23 cellular contexts compared by ENCODE assay signal in genomic region chr4:8707045-8707781, GRCh38.
A peak's percentile ranks its signal among the peaks of the same experiment; 100 is the strongest.
DNase-seq lines count a peak whose midpoint lies in the region; ATAC-seq, FAIRE-seq and TF ChIP-seq lines count a peak whose summit lies in the region.
"Had no signal": no experiment of that assay in that cellular context is flagged by ENCODE, and none has a peak within 500 bp of the region (broad histone marks: within the 10 kb centered on the region; RNA-seq: fewer than 3 reads in every experiment).

No MANE protein-coding gene starts in this region.

- POLR2A ChIA-PET in HepG2 (lab: Yijun Ruan, JAX), result no interaction called here
- POLR2A ChIA-PET in WTC11 (lab: Charles Lee), result no interaction called here

- no peaks in the 10 kb centered on the region for H3K79me2 ChIP-seq in HepG2 (ENCODE audit: insufficient read depth, low read length)

- peaks cover 9% of the 10 kb centered on the region for H3K4me1 Mint-ChIP-seq in WTC11
- H3K4me1 Mint-ChIP-seq in nephron progenitor cell, result peaks cover 70% of the 10 kb centered on the region
- H3K4me1 Mint-ChIP-seq: activated CD4-positive, alpha-beta T cell treated with anti-CD3 and anti-CD28 coated beads, Interleukin-2, amount 10 ng/mL, durations not matched to agents 7 days and 5 days; activated naive CD8-positive, alpha-beta T cell treated with anti-CD3 and anti-CD28 coated beads for 36 hours; naive thymus-derived CD4-positive, alpha-beta T cell had no signal

- no peak for ATAC-seq in right lobe of liver
- ATAC-seq in HepG2, result no peak
- ATAC-seq in WTC11, result no peak
- no peak for ATAC-seq in GM21619 (IDR thresholded peaks at IDR 0.05; ENCODE audit: unreplicated experiment)
- ATAC-seq: CD8-positive, alpha-beta T cell; naive thymus-derived CD4-positive, alpha-beta T cell; SK-N-SH treated with all-trans-retinoic acid at 6 μM for 48 hours had no signal

- no peak overlapping the region for H3K4me3 ChIP-seq in right lobe of liver
- H3K4me3 ChIP-seq in HepG2 (replicated peaks in 1 of 3; ENCODE audit: insufficient read depth in 1 of 3, low read depth in 2 of 3, low read length in 3 of 3), result no peak overlapping the region
- H3K4me3 ChIP-seq: ascending aorta, GM23248, MG63, thoracic aorta had no signal

- intact Hi-C loops in right lobe of liver (cut with DNase I), result no loop called here
- intact Hi-C loops in HepG2 (cut with micrococcal nuclease; ENCODE audit: unreplicated experiment), result no loop called here

- H3K4me1 ChIP-seq in right lobe of liver (no peaks in the 10 kb centered on the region), HepG2 (ENCODE audit: insufficient read depth, low read length) (no peaks in the 10 kb centered on the region)
- H3K4me1 ChIP-seq: ascending aorta had no signal

- peak in 2 of 3 donors; percentile 6 to 18 for DNase-seq in right lobe of liver
- DNase-seq in HepG2 (ENCODE audit: low spot score), result no peak
- peak; percentile 10 for DNase-seq in WTC11 (ENCODE audit: low spot score)
- peak; percentile 63 for DNase-seq in nephron progenitor cell
- DNase-seq in NCI-H146 (lab: John Stamatoyannopoulos, UW), result no peak
- no peak for DNase-seq in NCI-H187 treated with DMSO at 0.1 percent for 48 hours (lab: John Stamatoyannopoulos, UW)
- DNase-seq: activated CD4-positive, alpha-beta T cell treated with anti-CD3 and anti-CD28 coated beads, Interleukin-2, amount 10 ng/mL, durations not matched to agents 7 days and 5 days; activated naive CD8-positive, alpha-beta T cell treated with anti-CD3 and anti-CD28 coated beads for 36 hours; caudate nucleus; CD8-positive, alpha-beta T cell; dermis blood vessel endothelial cell; GM23248; MG63; naive thymus-derived CD4-positive, alpha-beta T cell; NCI-H524 treated with DMSO at 0.1 percent for 48 hours; stimulated activated CD4-positive, alpha-beta T cell treated with anti-CD3 and anti-CD28 coated beads, Interleukin-12 subunit alpha, Interleukin-12 subunit beta, amount 100 ng/mL, for 4 hours; stimulated activated CD4-positive, alpha-beta T cell treated with anti-CD3 and anti-CD28 coated beads, Interleukin-4, amount 100 ng/mL, for 24 hours; stimulated activated naive CD4-positive, alpha-beta T cell had no signal

- H3K27me3 ChIP-seq in right lobe of liver, result no peaks in the 10 kb centered on the region
- H3K27me3 ChIP-seq in HepG2 (ENCODE audit: control insufficient read depth in 1 of 2, insufficient read depth in 2 of 2, low read length in 2 of 2), result peaks cover 6 to 76% of the 10 kb centered on the region in 2 experiments; a peak in 4 of 5 replicates
- H3K27me3 ChIP-seq: ascending aorta, MG63 had no signal

- no peak for TF ChIP-seq CTCF in right lobe of liver (IDR thresholded peaks at IDR 0.05)
- no peak for TF ChIP-seq CTCF in HepG2 (CRISPR knock-in tag; IDR thresholded peaks at IDR 0.05)
- TF ChIP-seq CTCF in WTC11 (IDR thresholded peaks at IDR 0.05), result no peak
- TF ChIP-seq CTCF in nephron progenitor cell (IDR thresholded peaks at IDR 0.05), result no peak

- H3K4me3 Mint-ChIP-seq in WTC11 (no peak overlapping the region), nephron progenitor cell (no peak overlapping the region)
- H3K4me3 Mint-ChIP-seq: activated CD4-positive, alpha-beta T cell treated with anti-CD3 and anti-CD28 coated beads, Interleukin-2, amount 10 ng/mL, durations not matched to agents 7 days and 5 days; activated naive CD8-positive, alpha-beta T cell treated with anti-CD3 and anti-CD28 coated beads for 36 hours; CD8-positive, alpha-beta T cell; naive thymus-derived CD4-positive, alpha-beta T cell had no signal

- in situ Hi-C loops in HepG2 (cut with HindIII; ENCODE audit: extremely low pct_ligation_motif_present, low pct_unique_long_range_greater_than_20kb), result no loop called here

- no peak for FAIRE-seq in HepG2 (lab: Jason Lieb, UNC)
- FAIRE-seq: GM18507 had no signal

- WGBS in right lobe of liver (ENCODE audit: insufficient coverage, low coverage, low lambda C conversion rate, missing lambda C conversion rate), result 38% methylated on average over 5 of the region's 15 CpGs
- 7% methylated on average over 9 of the region's 15 CpGs for WGBS in HepG2 (ENCODE audit: low lambda C conversion rate)

- H4K20me1 ChIP-seq in HepG2 (ENCODE audit: insufficient read depth, low read length), result no peaks in the 10 kb centered on the region

- H3K27ac ChIP-seq in right lobe of liver, result no peak overlapping the region
- H3K27ac ChIP-seq in HepG2 (ENCODE audit: extremely low read length, insufficient read depth, low read length), result no peak overlapping the region
- H3K27ac ChIP-seq: ascending aorta, GM23248, thoracic aorta had no signal

- no peak overlapping the region for H2AFZ ChIP-seq in HepG2 (ENCODE audit: low read length)
- H2AFZ ChIP-seq: GM23248 had no signal

- H3K36me3 ChIP-seq in right lobe of liver (no peaks in the 10 kb centered on the region), HepG2 (replicated peaks in 1 of 2; ENCODE audit: control insufficient read depth in 1 of 2, insufficient read depth in 2 of 2, low read length in 2 of 2) (no peaks in the 10 kb centered on the region)
- H3K36me3 ChIP-seq: ascending aorta, MG63, thoracic aorta had no signal

- no peaks in the 10 kb centered on the region for H3K27me3 Mint-ChIP-seq in WTC11 (ENCODE audit: low read depth)
- H3K27me3 Mint-ChIP-seq in nephron progenitor cell (ENCODE audit: low read depth, poor library complexity), result peaks cover 21% of the 10 kb centered on the region
- H3K27me3 Mint-ChIP-seq: activated CD4-positive, alpha-beta T cell treated with anti-CD3 and anti-CD28 coated beads, Interleukin-2, amount 10 ng/mL, durations not matched to agents 7 days and 5 days; activated naive CD8-positive, alpha-beta T cell treated with anti-CD3 and anti-CD28 coated beads for 36 hours had no signal

- peaks cover 5% of the 10 kb centered on the region for H3K9me3 Mint-ChIP-seq in WTC11
- peaks cover 5% of the 10 kb centered on the region for H3K9me3 Mint-ChIP-seq in nephron progenitor cell
- H3K9me3 Mint-ChIP-seq: activated naive CD8-positive, alpha-beta T cell treated with anti-CD3 and anti-CD28 coated beads for 36 hours had no signal

- no peak for TF ChIP-seq RAD21 in HepG2 (CRISPR knock-in tag; IDR thresholded peaks at IDR 0.05)

- H3K27ac Mint-ChIP-seq in WTC11 (no peak overlapping the region), nephron progenitor cell (no peak overlapping the region)
- H3K27ac Mint-ChIP-seq: activated CD4-positive, alpha-beta T cell treated with anti-CD3 and anti-CD28 coated beads, Interleukin-2, amount 10 ng/mL, durations not matched to agents 7 days and 5 days; activated naive CD8-positive, alpha-beta T cell treated with anti-CD3 and anti-CD28 coated beads for 36 hours; CD8-positive, alpha-beta T cell; naive thymus-derived CD4-positive, alpha-beta T cell had no signal

- TF ChIP-seq EP300 in HepG2 (IDR thresholded peaks at IDR 0.05; ENCODE audit: low read depth in 2 of 2, low read length in 2 of 2), result no peak
- TF ChIP-seq EP300 in HepG2 (CRISPR knock-in tag; IDR thresholded peaks at IDR 0.05; ENCODE audit: borderline replicate concordance), result no peak

- TF ChIP-seq POLR2A in right lobe of liver (IDR thresholded peaks at IDR 0.05) (no peak), HepG2 (IDR thresholded peaks at IDR 0.05; ENCODE audit: insufficient read depth in 1 of 2, low read depth in 2 of 2, low read length in 2 of 2) (no peak)

- H3K4me2 ChIP-seq in HepG2 (ENCODE audit: low read depth, low read length), result no peak overlapping the region

- CTCF ChIA-PET in HepG2 (lab: Yijun Ruan, JAX; ENCODE audit: low intra/inter-chr PET ratio, low total read pairs), result no interaction called here
- CTCF ChIA-PET in WTC11 (lab: Charles Lee), result interaction anchor here (0.9 to 4.0 kb wide), 4 partner anchors 19 to 149 kb away, joined by 3 to 23 read pairs (median 4); no protein-coding TSS in a partner anchor

- H3K36me3 Mint-ChIP-seq in WTC11 (no peaks in the 10 kb centered on the region), nephron progenitor cell (ENCODE audit: low read depth) (no peaks in the 10 kb centered on the region)
- H3K36me3 Mint-ChIP-seq: activated naive CD8-positive, alpha-beta T cell treated with anti-CD3 and anti-CD28 coated beads for 36 hours; CD8-positive, alpha-beta T cell had no signal

- H3K9ac ChIP-seq in HepG2 (ENCODE audit: insufficient read depth, low read depth, low read length), result no peak overlapping the region
- H3K9ac ChIP-seq: GM23248 had no signal

- no peaks in the 10 kb centered on the region for H3K9me3 ChIP-seq in right lobe of liver
- H3K9me3 ChIP-seq in HepG2 (ENCODE audit: low read length), result peaks cover 3% of the 10 kb centered on the region; the same call in 1 of the 2 replicates
- H3K9me3 ChIP-seq: ascending aorta, MG63 had no signal

- no TSS peak for BruUV-seq in HepG2 (replicated peaks; lab: Mats Ljungman, UMichigan)

TF ChIP-seq in HepG2, 621 proteins besides CTCF, POLR2A, EP300 and RAD21 (continues in another document):
- TF ChIP-seq SMAD3 (CRISPR knock-in tag; IDR thresholded peaks at IDR 0.05) (no peak), SUZ12 (IDR thresholded peaks at IDR 0.05; ENCODE audit: low read depth, low read length) (no peak), ZNF83 (CRISPR knock-in tag; IDR thresholded peaks at IDR 0.05; ENCODE audit: borderline replicate concordance) (no peak)
- TF ChIP-seq, protein P1, sequence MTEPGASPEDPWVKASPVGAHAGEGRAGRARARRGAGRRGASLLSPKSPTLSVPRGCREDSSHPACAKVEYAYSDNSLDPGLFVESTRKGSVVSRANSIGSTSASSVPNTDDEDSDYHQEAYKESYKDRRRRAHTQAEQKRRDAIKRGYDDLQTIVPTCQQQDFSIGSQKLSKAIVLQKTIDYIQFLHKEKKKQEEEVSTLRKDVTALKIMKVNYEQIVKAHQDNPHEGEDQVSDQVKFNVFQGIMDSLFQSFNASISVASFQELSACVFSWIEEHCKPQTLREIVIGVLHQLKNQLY (CRISPR knock-in tag; IDR thresholded peaks at IDR 0.05), result no peak

TF ChIP-seq in WTC11, 78 proteins besides CTCF, POLR2A, EP300 and RAD21 (continues in another document):
- TF ChIP-seq AR (CRISPR knock-in tag; IDR thresholded peaks at IDR 0.05), result no peak

Comparison
In these comparisons a context has a peak if more than half of its experiments do, and no peak if none do; other contexts are left out.
1. DNase-seq: peak in right lobe of liver (2 of 3), WTC11 (single experiment) and nephron progenitor cell (single experiment); none in HepG2 (single experiment), NCI-H146 (single experiment) and NCI-H187 treated with DMSO at 0.1 percent for 48 hours (single experiment).